Comparison of ENCODE assay signal across 8 cellular contexts in genomic region chr12:98644433-98644711, GRCh38. TPM values are rescaled to one million over a fixed set of nuclear protein-coding genes. Genes with fewer than 3 reads are reported as not detected.
DNase-seq lines count a peak whose midpoint lies in the region; ATAC-seq and TF ChIP-seq lines count a peak whose summit lies in the region.

No MANE protein-coding gene starts in this region.

- no peaks in the 10 kb centered on the region for H3K27me3 ChIP-seq in prostate gland (replicated peaks; ENCODE audit: insufficient read depth)

- H3K4me1 ChIP-seq in prostate gland (replicated peaks) = no peaks in the 10 kb centered on the region

- in situ Hi-C loops in GM18951 (cut with MboI; ENCODE audit: low sequenced_read_pairs, unreplicated experiment) = no loop called here

- H3K4me3 ChIP-seq in foreskin fibroblast (ENCODE audit: low read depth in 1 of 2, low read length in 2 of 2) = peak overlapping the region; percentile 62 to 97
- peak overlapping the region; percentile 97 to 98 for H3K4me3 ChIP-seq in prostate gland

- ATAC-seq in HG03103 (IDR thresholded peaks at IDR 0.05; ENCODE audit: low read depth, unreplicated experiment) (peak; percentile 2), left colon (no peak)

- peak; percentile 48 for TF ChIP-seq POLR2A in GM18951 (IDR thresholded peaks at IDR 0.05; ENCODE audit: extremely low read depth, insufficient read depth, insufficient read length)
- no peak for TF ChIP-seq POLR2A in prostate gland (IDR thresholded peaks at IDR 0.05)

- H3K9me3 ChIP-seq in prostate gland = no peaks in the 10 kb centered on the region

- H3K27ac ChIP-seq in prostate gland = peak overlapping the region; percentile 88 to 89

- H3K27me3 Mint-ChIP-seq in CD14-positive monocyte (ENCODE audit: low read depth in 3 of 3) = no peaks in the 10 kb centered on the region

- H3K36me3 ChIP-seq in prostate gland = no peaks in the 10 kb centered on the region

- TF ChIP-seq CTCF in CD14-positive monocyte (IDR thresholded peaks at IDR 0.05) = no peak
- no peak for TF ChIP-seq CTCF in foreskin fibroblast (IDR thresholded peaks at IDR 0.05; ENCODE audit: low read depth, low read length)
- TF ChIP-seq CTCF in prostate gland (IDR thresholded peaks at IDR 0.05) = peak in 1 of 4 experiments; percentile 3

- peaks cover 63% of the 10 kb centered on the region for H3K4me1 Mint-ChIP-seq in CD14-positive monocyte

- WGBS in prostate gland = 0% methylated on average over 11 of the region's 20 CpGs

- H3K4me3 Mint-ChIP-seq in CD14-positive monocyte = peak overlapping the region; percentile 96 to 97

- H3K36me3 Mint-ChIP-seq in CD14-positive monocyte = peaks cover 16 to 17% of the 10 kb centered on the region in 2 donors

- no peaks in the 10 kb centered on the region for H3K9me3 Mint-ChIP-seq in CD14-positive monocyte

- DNase-seq in CD14-positive monocyte (ENCODE audit: low spot score) (peak; percentile 46), T1000 (lab: John Stamatoyannopoulos, UW) (peak; percentile 92), foreskin fibroblast (peak; percentile 18 to 60), prostate gland (ENCODE audit: low spot score) (peak; percentile 37), left colon (no peak)
- DNase-seq in effector CD8-positive, alpha-beta T cell (lab: John Stamatoyannopoulos, UW) = no peak

- intact Hi-C loops in CD14-positive monocyte (cut with micrococcal nuclease) (loop anchor here (2.0 to 5.0 kb wide), 2 partner anchors 37 to 50 kb away; no protein-coding TSS in a partner anchor), prostate gland (cut with DNase I) (loop anchor here (2.0 kb wide), 1 partner anchor 52 kb away; the partner anchor contains the start of gene SLC25A3), left colon (cut with DNase I, micrococcal nuclease) (loop anchor here in 1 of 2 donors (10.0 kb wide), 1 partner anchor 50 kb away; the partner anchor contains the start of gene SLC25A3)

- peak overlapping the region; percentile 86 to 96 (median 93) for H3K27ac Mint-ChIP-seq in CD14-positive monocyte

RNA-seq across cellular contexts. Expression of gene IKBIP, which starts 0.2 kb away (rescaled TPM):
- polyA plus RNA-seq in CD14-positive monocyte = 10 to 100 TPM; 18.4 to 22.1 TPM
- total RNA-seq in prostate gland = 1 to 10 TPM; 6.0 to 6.5 TPM
- total RNA-seq in left colon = 1 to 10 TPM; 2.2 to 4.9 TPM

RNA-seq across cellular contexts. Expression of gene APAF1, which starts 0.7 kb away (rescaled TPM):
- 10 to 100 TPM; 29.5 to 36.7 TPM for polyA plus RNA-seq in CD14-positive monocyte
- total RNA-seq in prostate gland = 10 to 100 TPM in 1 of 2 donors, 1 to 10 TPM in 1; 9.4 to 11.6 TPM
- 10 to 100 TPM; 34.8 to 38.9 TPM for total RNA-seq in left colon

RNA-seq across cellular contexts. Expression of gene SLC25A3, which starts 50.9 kb away (rescaled TPM):
- polyA plus RNA-seq in CD14-positive monocyte = 100 to 1,000 TPM; 342 to 453 TPM
- 100 to 1,000 TPM; 376 to 489 TPM for total RNA-seq in prostate gland
- 100 to 1,000 TPM; 712 to 806 TPM for total RNA-seq in left colon

Comparison
In these comparisons a context has a peak if more than half of its experiments do, and no peak if none do; other contexts are left out.
1. DNase-seq: peak in CD14-positive monocyte (single experiment), T1000 (single experiment), foreskin fibroblast (2 of 2) and prostate gland (single experiment); none in left colon (0 of 2) and effector CD8-positive, alpha-beta T cell (single experiment).